Comparison of ENCODE assay signal across 27 cellular contexts in the genomic region with DNA sequence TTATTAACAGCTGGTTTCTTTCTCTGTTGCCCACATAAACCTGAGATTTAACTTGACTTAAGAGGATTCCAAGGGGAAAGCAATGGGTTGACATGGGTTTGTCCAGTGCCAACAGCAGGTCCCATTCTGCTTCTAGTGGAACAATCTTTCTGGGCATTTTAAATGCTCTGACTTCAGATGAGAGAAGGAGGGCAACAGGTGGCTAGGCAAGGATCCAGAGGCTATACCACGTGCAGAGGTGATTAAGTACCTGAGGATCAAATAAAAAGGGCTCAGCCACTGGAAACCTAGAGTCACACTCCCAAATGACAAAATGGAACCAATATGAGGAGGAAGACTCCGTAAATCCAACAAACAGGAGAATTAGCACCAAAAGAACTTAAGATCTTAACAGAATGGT.
"Had no signal": no experiment of that assay in that cellular context is flagged by ENCODE, and none has a peak within 500 bp of the region (broad histone marks: within the 10 kb centered on the region; RNA-seq: fewer than 3 reads in every experiment).

No MANE protein-coding gene starts in this region.

- H3K9me3 ChIP-seq: ovary, psoas muscle, right lobe of liver, sigmoid colon, stomach, thoracic aorta, thyroid gland, tibial nerve, upper lobe of left lung had no signal

- H3K27ac Mint-ChIP-seq: nephron; neural progenitor cell; progenitor cell of endocrine pancreas; stimulated activated effector memory CD8-positive, alpha-beta T cell treated with anti-CD3 and anti-CD28 coated beads, Interleukin-12 subunit alpha, Interleukin-12 subunit beta, amount 100 ng/mL, for 72 hours; stimulated activated naive B cell treated with anti-CD40 and anti-IgM and Interleukin-4, amounts not matched to agents 10 μg/mL and 1 μg/mL and 100 μg/mL, for 72 hours; stimulated activated naive CD8-positive, alpha-beta T cell treated with anti-CD3 and anti-CD28 coated beads, Interleukin-15, Interleukin-2, amounts not matched to agents 100 ng/mL and 50 ng/mL, for 24 hours had no signal

- H3K9me3 Mint-ChIP-seq: natural killer cell; nephron; neural progenitor cell; stimulated activated effector memory CD8-positive, alpha-beta T cell treated with anti-CD3 and anti-CD28 coated beads, Interleukin-12 subunit alpha, Interleukin-12 subunit beta, amount 100 ng/mL, for 72 hours; stimulated activated naive CD8-positive, alpha-beta T cell treated with anti-CD3 and anti-CD28 coated beads, Interleukin-15, Interleukin-2, amounts not matched to agents 100 ng/mL and 50 ng/mL, for 24 hours had no signal

- ATAC-seq: natural killer cell; psoas muscle; right cardiac atrium; right lobe of liver; stimulated activated effector memory CD8-positive, alpha-beta T cell treated with anti-CD3 and anti-CD28 coated beads, Interleukin-12 subunit alpha, Interleukin-12 subunit beta, amount 100 ng/mL, for 72 hours; stimulated activated naive B cell treated with anti-CD40 and anti-IgM and Interleukin-4, amounts not matched to agents 10 μg/mL and 1 μg/mL and 100 μg/mL, for 72 hours had no signal

- H3K27me3 Mint-ChIP-seq: progenitor cell of endocrine pancreas; stimulated activated naive B cell treated with anti-CD40 and anti-IgM and Interleukin-4, amounts not matched to agents 10 μg/mL and 1 μg/mL and 100 μg/mL, for 72 hours; stimulated activated naive CD8-positive, alpha-beta T cell treated with anti-CD3 and anti-CD28 coated beads, Interleukin-15, Interleukin-2, amounts not matched to agents 100 ng/mL and 50 ng/mL, for 24 hours had no signal

- H3K4me1 ChIP-seq: neural progenitor cell, parathyroid adenoma, psoas muscle had no signal

- H3K4me3 ChIP-seq: neural progenitor cell, ovary, psoas muscle, right lobe of liver, sigmoid colon, stomach, thoracic aorta, thyroid gland, tibial nerve, upper lobe of left lung had no signal

- H3K27ac ChIP-seq: neural progenitor cell, ovary, parathyroid adenoma, psoas muscle, right lobe of liver, sigmoid colon, stomach, thoracic aorta, thyroid gland, tibial nerve, upper lobe of left lung had no signal

- DNase-seq: natural killer cell; occipital lobe; ovary; posterior cingulate gyrus; psoas muscle; right cardiac atrium; right lobe of liver; sigmoid colon; small intestine; stimulated activated CD4-positive, alpha-beta T cell treated with anti-CD3 and anti-CD28 coated beads, Interleukin-15, amount 100 ng/mL, for 24 hours; stimulated activated CD4-positive, alpha-beta T cell treated with anti-CD3 and anti-CD28 coated beads, Interleukin-2, amount 100 ng/mL, for 24 hours; stimulated activated CD4-positive, alpha-beta T cell treated with anti-CD3 and anti-CD28 coated beads, Interleukin-2, amount 100 ng/mL, for 48 hours; stimulated activated CD4-positive, alpha-beta T cell treated with anti-CD3 and anti-CD28 coated beads, Interleukin-4, amount 100 ng/mL, for 24 hours; stimulated activated naive B cell treated with anti-CD40 and anti-IgM and Interleukin-4, amounts not matched to agents 10 μg/mL and 1 μg/mL and 100 μg/mL, for 72 hours; stimulated activated naive CD4-positive, alpha-beta T cell treated with Interleukin-2 at 50 U/mL for 16 hours; stomach; thyroid gland; trophoblast cell; upper lobe of left lung had no signal

- H3K36me3 Mint-ChIP-seq: natural killer cell had no signal

- H3K36me3 ChIP-seq: neural progenitor cell, ovary, right lobe of liver, sigmoid colon, thoracic aorta, thyroid gland had no signal

- H3K27me3 ChIP-seq: neural progenitor cell, ovary, right lobe of liver, sigmoid colon, stomach, thyroid gland, tibial nerve, upper lobe of left lung had no signal

- H3K4me3 Mint-ChIP-seq: natural killer cell; nephron; neural progenitor cell; stimulated activated effector memory CD8-positive, alpha-beta T cell treated with anti-CD3 and anti-CD28 coated beads, Interleukin-12 subunit alpha, Interleukin-12 subunit beta, amount 100 ng/mL, for 72 hours; stimulated activated naive B cell treated with anti-CD40 and anti-IgM and Interleukin-4, amounts not matched to agents 10 μg/mL and 1 μg/mL and 100 μg/mL, for 72 hours; stimulated activated naive CD8-positive, alpha-beta T cell treated with anti-CD3 and anti-CD28 coated beads, Interleukin-15, Interleukin-2, amounts not matched to agents 100 ng/mL and 50 ng/mL, for 24 hours had no signal
